In the genomic region with DNA sequence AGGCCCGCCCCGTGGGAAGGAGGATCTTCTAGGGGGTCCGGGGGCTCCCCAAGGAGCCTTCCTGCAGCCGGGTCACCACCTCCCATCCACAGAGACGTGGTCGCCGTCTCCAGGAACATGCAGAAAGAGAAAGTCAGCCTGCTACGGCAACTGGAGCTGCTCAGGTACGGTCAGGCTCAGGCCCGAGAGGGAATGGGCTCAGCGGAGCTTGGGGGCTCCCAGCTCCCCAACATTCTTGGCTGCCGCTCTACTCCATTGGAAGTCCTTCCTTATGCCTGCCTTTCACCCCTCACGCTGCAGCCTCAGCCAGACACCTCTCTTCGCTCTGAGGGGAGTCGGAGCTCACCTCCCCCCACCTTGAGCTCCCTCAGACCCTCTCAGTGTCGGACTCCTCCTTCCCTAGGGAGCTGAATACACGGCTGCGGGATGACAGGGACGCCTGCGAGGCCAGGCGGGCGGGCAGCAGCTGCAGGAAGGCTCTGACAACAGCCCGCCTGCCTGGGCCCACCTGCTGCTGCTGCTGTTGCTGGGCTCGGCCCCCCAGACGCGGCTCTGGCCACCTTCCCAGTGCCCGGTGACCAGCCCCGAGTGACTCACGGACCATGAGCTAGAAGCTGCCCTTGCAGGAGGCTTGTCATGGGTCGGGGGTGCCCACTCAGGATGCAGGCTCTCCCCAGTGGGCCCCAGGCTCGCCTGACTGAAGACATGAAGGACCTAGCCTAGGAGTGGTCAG, we compare ENCODE assay signal across 10 cellular contexts. TPM values are rescaled to one million over a fixed set of nuclear protein-coding genes. Genes with fewer than 3 reads are reported as not detected.
DNase-seq lines count a peak whose midpoint lies in the region; ATAC-seq and TF ChIP-seq lines count a peak whose summit lies in the region.
"Had no signal": no experiment of that assay in that cellular context is flagged by ENCODE, and none has a peak within 500 bp of the region (broad histone marks: within the 10 kb centered on the region; RNA-seq: fewer than 3 reads in every experiment).

No MANE protein-coding gene starts in this region.

- no peaks in the 10 kb centered on the region for H3K9me3 Mint-ChIP-seq in activated CD8-positive, alpha-beta memory T cell treated with anti-CD3 and anti-CD28 coated beads, Interleukin-2, amount 10 ng/mL, durations not matched to agents 7 days and 5 days (ENCODE audit: low read depth)

- no peaks in the 10 kb centered on the region for H3K36me3 Mint-ChIP-seq in activated CD8-positive, alpha-beta memory T cell treated with anti-CD3 and anti-CD28 coated beads, Interleukin-2, amount 10 ng/mL, durations not matched to agents 7 days and 5 days

- no peak for ATAC-seq in activated CD8-positive, alpha-beta memory T cell treated with anti-CD3 and anti-CD28 coated beads, Interleukin-2, amount 10 ng/mL, durations not matched to agents 7 days and 5 days
- ATAC-seq in GM18505 (IDR thresholded peaks at IDR 0.05; ENCODE audit: unreplicated experiment): no peak

- no peak overlapping the region for H3K27ac ChIP-seq in skin epidermis
- H3K27ac ChIP-seq: colonic mucosa had no signal

- CTCF ChIA-PET in activated CD8-positive, alpha-beta memory T cell treated with anti-CD3 and anti-CD28 coated beads, Interleukin-2, amount 10 ng/mL, durations not matched to agents 7 days and 5 days (lab: Charles Lee): interaction anchor here (0.5 to 2.3 kb wide), 5 partner anchors 12 to 477 kb away, joined by 3 to 6 read pairs (median 4); a partner anchor contains a TSS

- H3K4me3 Mint-ChIP-seq in activated CD8-positive, alpha-beta memory T cell treated with anti-CD3 and anti-CD28 coated beads, Interleukin-2, amount 10 ng/mL, durations not matched to agents 7 days and 5 days: no peak overlapping the region

- H3K4me3 ChIP-seq in epithelial cell of proximal tubule (ENCODE audit: low read depth, low read length): peak overlapping the region; percentile 59
- H3K4me3 ChIP-seq in skin epidermis: peak overlapping the region in 5 of 7 experiments; percentile 4 to 35 (median 29)
- H3K4me3 ChIP-seq: lung had no signal

- TF ChIP-seq POLR2A in GM18505 (IDR thresholded peaks at IDR 0.05; ENCODE audit: borderline replicate concordance, extremely low read depth, insufficient read depth, insufficient read length): no peak

- H3K27ac Mint-ChIP-seq in activated CD8-positive, alpha-beta memory T cell treated with anti-CD3 and anti-CD28 coated beads, Interleukin-2, amount 10 ng/mL, durations not matched to agents 7 days and 5 days: no peak overlapping the region

- no peak for TF ChIP-seq CTCF in epithelial cell of proximal tubule (conservative IDR thresholded peaks at IDR 0.05; ENCODE audit: low read depth, low read length)

- peaks cover 42% of the 10 kb centered on the region for H3K27me3 Mint-ChIP-seq in activated CD8-positive, alpha-beta memory T cell treated with anti-CD3 and anti-CD28 coated beads, Interleukin-2, amount 10 ng/mL, durations not matched to agents 7 days and 5 days

- H3K4me1 Mint-ChIP-seq in activated CD8-positive, alpha-beta memory T cell treated with anti-CD3 and anti-CD28 coated beads, Interleukin-2, amount 10 ng/mL, durations not matched to agents 7 days and 5 days: peaks cover 38% of the 10 kb centered on the region

- peak; percentile 61 for DNase-seq in activated CD8-positive, alpha-beta memory T cell treated with anti-CD3 and anti-CD28 coated beads for 24 hours
- no peak for DNase-seq in activated CD8-positive, alpha-beta memory T cell treated with anti-CD3 and anti-CD28 coated beads, Interleukin-2, amount 10 ng/mL, durations not matched to agents 7 days and 5 days
- DNase-seq in NCI-H69 (lab: John Stamatoyannopoulos, UW) (peak; percentile 70), epithelial cell of proximal tubule (ENCODE audit: low read depth) (no peak), GOT3 (lab: John Stamatoyannopoulos, UW) (no peak)
- no peak for DNase-seq in stimulated activated naive CD4-positive, alpha-beta T cell (lab: John Stamatoyannopoulos, UW)

RNA-seq across cellular contexts. Expression of a gene that starts 1.5 kb away (rescaled TPM):
- total RNA-seq in activated CD8-positive, alpha-beta memory T cell treated with anti-CD3 and anti-CD28 coated beads, Interleukin-2, amount 10 ng/mL, durations not matched to agents 7 days and 5 days: 10 to 100 TPM; 23.1 to 54.9 TPM
- total RNA-seq in epithelial cell of proximal tubule: 538 and 626 TPM in 2 replicates

RNA-seq across cellular contexts. Expression of a gene that starts 3.6 kb away (rescaled TPM):
- 10 to 100 TPM; 11.3 to 14.1 TPM for total RNA-seq in activated CD8-positive, alpha-beta memory T cell treated with anti-CD3 and anti-CD28 coated beads, Interleukin-2, amount 10 ng/mL, durations not matched to agents 7 days and 5 days
- 21.0 and 55.7 TPM in 2 replicates for total RNA-seq in epithelial cell of proximal tubule

RNA-seq across cellular contexts. Expression of a gene that starts 11.0 kb away (rescaled TPM):
- total RNA-seq in activated CD8-positive, alpha-beta memory T cell treated with anti-CD3 and anti-CD28 coated beads, Interleukin-2, amount 10 ng/mL, durations not matched to agents 7 days and 5 days: 100 to 1,000 TPM in 1 of 2 experiments, 10 to 100 TPM in 1; 87.6 to 114 TPM
- 166 and 213 TPM in 2 replicates for total RNA-seq in epithelial cell of proximal tubule

RNA-seq across cellular contexts. Expression of a gene that starts 11.4 kb away (rescaled TPM):
- 10 to 100 TPM in 1 of 2 experiments, 1 to 10 TPM in 1; 7.8 to 17.8 TPM for total RNA-seq in activated CD8-positive, alpha-beta memory T cell treated with anti-CD3 and anti-CD28 coated beads, Interleukin-2, amount 10 ng/mL, durations not matched to agents 7 days and 5 days
- 118 and 188 TPM in 2 replicates for total RNA-seq in epithelial cell of proximal tubule

RNA-seq across cellular contexts. Expression of a gene that starts 12.6 kb away (rescaled TPM):
- total RNA-seq in activated CD8-positive, alpha-beta memory T cell treated with anti-CD3 and anti-CD28 coated beads, Interleukin-2, amount 10 ng/mL, durations not matched to agents 7 days and 5 days: 10 to 100 TPM; 64.7 to 70.0 TPM
- total RNA-seq in epithelial cell of proximal tubule: 19.1 and 34.7 TPM in 2 replicates

Comparison
In these comparisons a context has a peak if more than half of its experiments do, and no peak if none do; other contexts are left out.
1. DNase-seq: peak in activated CD8-positive, alpha-beta memory T cell treated with anti-CD3 and anti-CD28 coated beads for 24 hours (single experiment) and NCI-H69 (single experiment); none in activated CD8-positive, alpha-beta memory T cell treated with anti-CD3 and anti-CD28 coated beads, Interleukin-2, amount 10 ng/mL, durations not matched to agents 7 days and 5 days (single experiment), epithelial cell of proximal tubule (single experiment), GOT3 (single experiment) and stimulated activated naive CD4-positive, alpha-beta T cell (0 of 6).